Comparison of ENCODE assay signal across 10 cellular contexts in the genomic region with DNA sequence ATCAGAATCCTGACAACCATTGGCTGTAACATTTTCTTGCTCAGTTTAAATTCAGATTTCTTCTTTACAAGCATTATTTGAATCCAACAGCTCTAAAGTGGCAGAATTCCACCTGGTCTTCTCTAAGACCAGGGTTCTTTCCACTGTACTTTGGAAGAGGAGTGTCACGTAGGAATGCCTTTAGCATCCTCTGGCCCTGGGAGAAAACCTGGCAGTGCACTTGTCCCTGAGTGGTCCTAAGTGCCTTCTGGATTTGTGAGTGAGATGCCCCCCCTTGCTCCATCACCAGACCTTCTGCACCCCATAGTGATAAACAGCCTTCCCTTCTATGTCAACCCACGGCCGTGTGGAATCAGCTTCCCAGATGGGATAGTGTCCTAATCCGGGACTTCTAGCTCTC. TPM values are rescaled to one million over a fixed set of nuclear protein-coding genes. Genes with fewer than 3 reads are reported as not detected.
"Had no signal": no experiment of that assay in that cellular context is flagged by ENCODE, and none has a peak within 500 bp of the region (broad histone marks: within the 10 kb centered on the region; RNA-seq: fewer than 3 reads in every experiment).

No MANE protein-coding gene starts in this region.

- H3K4me3 Mint-ChIP-seq: IgD-negative memory B cell had no signal

- H3K4me1 Mint-ChIP-seq: IgD-negative memory B cell had no signal

- H3K36me3 Mint-ChIP-seq: IgD-negative memory B cell had no signal

- H3K4me3 ChIP-seq: K562 had no signal

- H3K9ac ChIP-seq: KMS-11 had no signal

- H3K27ac ChIP-seq: HL-60, KMS-11 had no signal

- ATAC-seq: HepG2, K562 had no signal

- DNase-seq: IMR-90, KBM-7, KG1 had no signal

- H3K9me3 Mint-ChIP-seq: IgD-negative memory B cell had no signal

- H3K4me2 ChIP-seq: KMS-11 had no signal

- H3K27ac Mint-ChIP-seq: IgD-negative memory B cell had no signal

RNA-seq across cellular contexts. Expression of gene NHLH2, which starts 57.1 kb away (rescaled TPM):
- total RNA-seq: HepG2, HT-29, HT1080, IMR-90, K562 had no signal
- polyA plus RNA-seq: HepG2, IgD-negative memory B cell, IMR-90, K562 had no signal
